ENCODE assay signal across 8 cellular contexts in genomic region chr17:64056269-64057005, GRCh38. TPM values are rescaled to one million over a fixed set of nuclear protein-coding genes. Genes with fewer than 3 reads are reported as not detected.
DNase-seq lines count a peak whose midpoint lies in the region; ATAC-seq, FAIRE-seq and TF ChIP-seq lines count a peak whose summit lies in the region.

No MANE protein-coding gene starts in this region.

- no peak for TF ChIP-seq POLR2A in GM12892 (IDR thresholded peaks at IDR 0.05; ENCODE audit: low read depth, low read length)

- intact Hi-C loops in left ventricle myocardium superior (cut with micrococcal nuclease), result no loop called here

- DNase-seq in GM12892 (ENCODE audit: insufficient read length) (peak; percentile 71), GM20000 (ENCODE audit: low spot score) (peak; percentile 75), endothelial cell (ENCODE audit: low spot score) (no peak), NCI-H2227 treated with DMSO at 0.1 percent for 48 hours (lab: John Stamatoyannopoulos, UW) (no peak), NCI-H526 treated with DMSO at 0.1 percent for 48 hours (lab: John Stamatoyannopoulos, UW) (no peak), left ventricle myocardium superior (no peak), occipital lobe (lab: John Stamatoyannopoulos, UW) (no peak)

- peak overlapping the region; percentile 29 for H3K4me3 Mint-ChIP-seq in endothelial cell (ENCODE audit: unreplicated experiment)

- peaks cover 6% of the 10 kb centered on the region for H3K27me3 Mint-ChIP-seq in endothelial cell (ENCODE audit: unreplicated experiment)

- FAIRE-seq in GM12892 (lab: Jason Lieb, UNC), result peak; percentile 54

- TF ChIP-seq CTCF in GM20000 (IDR thresholded peaks at IDR 0.05; ENCODE audit: extremely low read depth, missing control alignments), result no peak
- TF ChIP-seq CTCF in endothelial cell (IDR thresholded peaks at IDR 0.05; ENCODE audit: unreplicated experiment), result no peak

- no peak overlapping the region for H3K27ac Mint-ChIP-seq in endothelial cell (ENCODE audit: unreplicated experiment)

- H3K4me1 Mint-ChIP-seq in endothelial cell (ENCODE audit: unreplicated experiment), result peaks cover 44% of the 10 kb centered on the region

- no peaks in the 10 kb centered on the region for H3K9me3 Mint-ChIP-seq in endothelial cell (ENCODE audit: unreplicated experiment)

- peaks cover 42% of the 10 kb centered on the region for H3K36me3 Mint-ChIP-seq in endothelial cell (ENCODE audit: low read depth, unreplicated experiment)

- peak; percentile 64 for ATAC-seq in HG03521 (IDR thresholded peaks at IDR 0.05; ENCODE audit: unreplicated experiment)
- ATAC-seq in left ventricle myocardium superior, result no peak

RNA-seq across cellular contexts. Expression of gene ICAM2, which starts 36.0 kb away (rescaled TPM):
- 33.1 TPM for polyA plus RNA-seq in GM12892 (2012; ENCODE audit: missing spikeins)
- 52.1 TPM for total RNA-seq in endothelial cell (ENCODE audit: unreplicated experiment)
- 30.6 TPM for total RNA-seq in left ventricle myocardium superior
- 8.4 TPM for total RNA-seq in occipital lobe

RNA-seq across cellular contexts. Expression of gene PRR29, which starts 58.3 kb away (rescaled TPM):
- polyA plus RNA-seq in GM12892 (2012; ENCODE audit: missing spikeins), result 0.30 TPM
- total RNA-seq in endothelial cell (ENCODE audit: unreplicated experiment) (25.3 TPM), left ventricle myocardium superior (0.20 TPM), occipital lobe (0.78 TPM)

Comparison
In these comparisons a context has a peak if more than half of its experiments do, and no peak if none do; other contexts are left out.
1. DNase-seq: peak in GM12892 (single experiment) and GM20000 (single experiment); none in endothelial cell (single experiment), NCI-H2227 treated with DMSO at 0.1 percent for 48 hours (single experiment), NCI-H526 treated with DMSO at 0.1 percent for 48 hours (single experiment), left ventricle myocardium superior (single experiment) and occipital lobe (single experiment).
2. RNA of gene PRR29, which starts 58.3 kb away (total RNA-seq): 25.3 TPM in endothelial cell (single experiment); 0.78 TPM in occipital lobe (single experiment) and 0.20 TPM in left ventricle myocardium superior (single experiment); every median in the first group is over 10 times any median in the second.